8 cellular contexts compared by ENCODE assay signal in the genomic region with DNA sequence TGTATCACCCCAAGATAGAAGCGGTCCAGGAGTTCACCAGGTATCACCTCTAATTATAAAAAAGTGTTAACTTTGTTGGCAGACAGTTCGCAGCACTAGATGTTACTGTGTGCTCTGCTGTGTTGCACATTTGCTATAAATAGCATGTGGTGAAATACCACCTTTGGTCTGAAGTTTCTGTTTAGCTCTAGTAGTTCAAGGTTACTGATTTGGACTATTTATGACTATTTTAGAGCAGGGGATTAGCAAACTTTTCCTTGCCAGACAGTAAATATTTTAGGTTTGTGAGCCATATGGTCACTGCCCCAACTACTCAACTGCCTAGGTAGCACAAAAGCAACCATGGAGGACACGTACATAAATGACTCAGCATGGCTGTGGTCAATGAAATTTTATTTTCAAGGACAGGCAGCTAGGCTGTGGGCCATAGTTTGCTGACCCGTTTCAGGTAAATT. TPM values are rescaled to one million over a fixed set of nuclear protein-coding genes. Genes with fewer than 3 reads are reported as not detected.
DNase-seq lines count a peak whose midpoint lies in the region; ATAC-seq, FAIRE-seq and TF ChIP-seq lines count a peak whose summit lies in the region.

No MANE protein-coding gene starts in this region.

- H3K36me3 ChIP-seq in astrocyte (ENCODE audit: insufficient read depth, low read length) (peaks cover 17% of the 10 kb centered on the region), transverse colon (peaks cover 0 to 50% (median 25%) of the 10 kb centered on the region in 4 donors)

- no peaks in the 10 kb centered on the region for H3K79me2 ChIP-seq in astrocyte (ENCODE audit: insufficient read depth, low read length)

- DNase-seq in AG10803 (ENCODE audit: low read depth) (peak; percentile 82), astrocyte (ENCODE audit: low read depth) (peak; percentile 65), transverse colon (no peak), LoVo (ENCODE audit: low spot score) (no peak), HUDEP-2 (lab: John Stamatoyannopoulos, UW; ENCODE audit: unreplicated experiment in 76 of 76) (no peak), NCI-H446 (lab: John Stamatoyannopoulos, UW) (no peak)

- no peaks in the 10 kb centered on the region for H4K20me1 ChIP-seq in astrocyte (ENCODE audit: insufficient read depth, low read length)

- intact Hi-C loops in transverse colon (cut with DNase I; ENCODE audit: low total_unique reads) = no loop called here

- no peak overlapping the region for H3K4me3 ChIP-seq in AG10803 (ENCODE audit: low read length)
- H3K4me3 ChIP-seq in astrocyte (ENCODE audit: insufficient read depth, low read depth, low read length) = no peak overlapping the region
- H3K4me3 ChIP-seq in transverse colon = no peak overlapping the region

- H3K4me3 Mint-ChIP-seq in astrocyte (ENCODE audit: unreplicated experiment) = no peak overlapping the region

- WGBS in transverse colon (ENCODE audit: low coverage in 1 of 2), 2 donors = 73 to 89% methylated on average over 4 of the region's 4 CpGs

- no peak for TF ChIP-seq POLR2A in transverse colon (IDR thresholded peaks at IDR 0.05)

- in situ Hi-C loops in transverse colon (cut with MboI; ENCODE audit: low pct_ligation_motif_present in 1 of 4, low pct_unique_long_range_greater_than_20kb in 1 of 4, low sequenced_read_pairs in 3 of 4) = no loop called here

- H3K9me3 Mint-ChIP-seq in astrocyte (ENCODE audit: unreplicated experiment) = no peaks in the 10 kb centered on the region

- peaks cover 15% of the 10 kb centered on the region for H3K36me3 Mint-ChIP-seq in astrocyte (ENCODE audit: low read depth, unreplicated experiment)

- TF ChIP-seq EP300 in transverse colon (IDR thresholded peaks at IDR 0.05; ENCODE audit: low read depth) = no peak

- H3K4me1 ChIP-seq in astrocyte (ENCODE audit: insufficient read depth, low read length) (no peaks in the 10 kb centered on the region), transverse colon (no peaks in the 10 kb centered on the region)

- H3K27ac Mint-ChIP-seq in astrocyte (ENCODE audit: unreplicated experiment) = no peak overlapping the region

- H3K4me2 ChIP-seq in astrocyte (ENCODE audit: low read length) = no peak overlapping the region

- no peak for TF ChIP-seq CTCF in AG10803 (conservative IDR thresholded peaks at IDR 0.05; ENCODE audit: low read length)
- TF ChIP-seq CTCF in astrocyte (IDR thresholded peaks at IDR 0.05; ENCODE audit: insufficient read depth, low read depth, low read length) = no peak
- no peak for TF ChIP-seq CTCF in transverse colon (IDR thresholded peaks at IDR 0.05)

- H3K9me3 ChIP-seq in astrocyte (ENCODE audit: insufficient read depth, low read depth, low read length) = no peaks in the 10 kb centered on the region
- H3K9me3 ChIP-seq in transverse colon = no peaks in the 10 kb centered on the region

- peak; percentile 91 for ATAC-seq in GM19324 (IDR thresholded peaks at IDR 0.05; ENCODE audit: low FRiP score, unreplicated experiment)
- ATAC-seq in HG03159 (IDR thresholded peaks at IDR 0.05; ENCODE audit: unreplicated experiment) = peak; percentile 84

- H3K27me3 ChIP-seq in astrocyte (ENCODE audit: insufficient read depth, low read length) (no peaks in the 10 kb centered on the region), transverse colon (no peaks in the 10 kb centered on the region)

- H3K4me1 Mint-ChIP-seq in astrocyte (ENCODE audit: low read depth, unreplicated experiment) = peaks cover 10% of the 10 kb centered on the region

- H2AFZ ChIP-seq in astrocyte (ENCODE audit: low read depth, low read length) = no peak overlapping the region

- no peak for FAIRE-seq in astrocyte (lab: Jason Lieb, UNC)

- H3K27me3 Mint-ChIP-seq in astrocyte (ENCODE audit: low read depth, unreplicated experiment) = no peaks in the 10 kb centered on the region

- peak overlapping the region; percentile 13 for H3K27ac ChIP-seq in astrocyte (ENCODE audit: low read depth, low read length)
- peak overlapping the region; percentile 5 to 54 (median 37) for H3K27ac ChIP-seq in transverse colon

- H3K9ac ChIP-seq in astrocyte (ENCODE audit: low read length) = no peak overlapping the region

RNA-seq across cellular contexts. Expression of a gene that starts 16.5 kb away (rescaled TPM):
- total RNA-seq in astrocyte (39.9 and 41.8 TPM in 2 replicates), transverse colon (100 to 1,000 TPM in 1 of 4 donors, 10 to 100 TPM in 3; 57.1 to 103 (median 59.9) TPM)

RNA-seq across cellular contexts. Expression of a gene that starts 39.8 kb away (rescaled TPM):
- total RNA-seq in astrocyte (137 and 146 TPM in 2 replicates), transverse colon (100 to 1,000 TPM in 2 of 4 donors, 10 to 100 TPM in 2; 68.1 to 119 (median 99.6) TPM)

RNA-seq across cellular contexts. Expression of a gene that starts 45.1 kb away (rescaled TPM):
- total RNA-seq in astrocyte (16.7 and 16.9 TPM in 2 replicates), transverse colon (10 to 100 TPM; 15.0 to 61.3 (median 27.7) TPM)

RNA-seq across cellular contexts. Expression of a gene that starts 58.2 kb away (rescaled TPM):
- 118 and 127 TPM in 2 replicates for total RNA-seq in astrocyte
- total RNA-seq in transverse colon = 100 to 1,000 TPM in 2 of 4 donors, 10 to 100 TPM in 2; 24.7 to 141 (median 78.9) TPM

Comparison
In these comparisons a context has a peak if more than half of its experiments do, and no peak if none do; other contexts are left out.
1. DNase-seq: peak in AG10803 (single experiment) and astrocyte (single experiment); none in transverse colon (single experiment), LoVo (single experiment), HUDEP-2 (0 of 76) and NCI-H446 (0 of 2).